ENCODE assay signal across 8 cellular contexts in the genomic region with DNA sequence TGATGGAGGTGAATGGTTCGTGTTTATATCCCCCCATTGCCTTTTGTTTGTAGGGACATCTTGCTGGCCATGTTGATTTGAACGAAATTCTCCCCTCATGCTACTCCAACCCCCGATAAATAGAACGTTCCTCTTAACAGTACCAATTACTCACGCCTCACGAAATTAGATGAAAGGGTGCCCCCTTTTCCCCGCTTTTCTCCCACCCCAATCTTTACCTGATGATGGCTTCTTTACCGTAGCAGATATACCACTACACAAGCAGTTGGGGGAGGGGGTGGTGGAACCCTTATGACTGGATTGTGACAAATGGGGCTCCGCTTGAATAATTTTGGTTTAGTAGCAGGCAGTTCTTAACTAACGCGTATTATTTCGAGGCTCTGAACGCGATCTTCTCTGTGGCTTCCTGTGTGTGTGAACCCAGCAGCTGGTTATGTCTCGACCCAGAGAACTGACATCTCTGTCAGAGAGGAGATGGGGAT. TPM values are rescaled to one million over a fixed set of nuclear protein-coding genes. Genes with fewer than 3 reads are reported as not detected.
DNase-seq lines count a peak whose midpoint lies in the region; ATAC-seq and TF ChIP-seq lines count a peak whose summit lies in the region.

No MANE protein-coding gene starts in this region.

- no peak for TF ChIP-seq CTCF in mucosa of descending colon (IDR thresholded peaks at IDR 0.05)

- peak overlapping the region; percentile 98 for H3K4me3 Mint-ChIP-seq in activated CD4-positive, alpha-beta memory T cell treated with anti-CD3 and anti-CD28 coated beads for 36 hours
- H3K4me3 Mint-ChIP-seq in effector memory CD8-positive, alpha-beta T cell = peak overlapping the region; percentile 91 to 92

- in situ Hi-C loops in G401 (cut with HindIII; ENCODE audit: low sequenced_read_pairs) (no loop called here), HAP-1 (cut with MboI; ENCODE audit: low sequenced_read_pairs) (no loop called here)

- no peaks in the 10 kb centered on the region for H3K27me3 ChIP-seq in HAP-1 (ENCODE audit: low read depth)

- H3K4me3 ChIP-seq in HAP-1 (peak overlapping the region; percentile 83), mucosa of descending colon (peak overlapping the region; percentile 4)

- H3K36me3 Mint-ChIP-seq in activated CD4-positive, alpha-beta memory T cell treated with anti-CD3 and anti-CD28 coated beads for 36 hours = peaks cover 5% of the 10 kb centered on the region
- peaks cover 28% of the 10 kb centered on the region for H3K36me3 Mint-ChIP-seq in effector memory CD8-positive, alpha-beta T cell (ENCODE audit: insufficient read depth)

- H3K27ac Mint-ChIP-seq in activated CD4-positive, alpha-beta memory T cell treated with anti-CD3 and anti-CD28 coated beads for 36 hours = peak overlapping the region; percentile 92
- H3K27ac Mint-ChIP-seq in effector memory CD8-positive, alpha-beta T cell = peak overlapping the region; percentile 83 to 90

- H3K27me3 Mint-ChIP-seq in activated CD4-positive, alpha-beta memory T cell treated with anti-CD3 and anti-CD28 coated beads for 36 hours = peaks cover 7% of the 10 kb centered on the region
- H3K27me3 Mint-ChIP-seq in effector memory CD8-positive, alpha-beta T cell = peaks cover 0 to 9% of the 10 kb centered on the region in 2 donors

- peaks cover 41% of the 10 kb centered on the region for H3K4me1 ChIP-seq in HAP-1
- peaks cover 6% of the 10 kb centered on the region for H3K4me1 ChIP-seq in mucosa of descending colon (ENCODE audit: low read depth)

- POLR2A ChIA-PET in activated CD4-positive, alpha-beta memory T cell treated with anti-CD3 and anti-CD28 coated beads for 36 hours (lab: Charles Lee) = interaction anchor here (1.2 to 1.8 kb wide), 4 partner anchors 27 to 222 kb away, joined by 4 to 13 read pairs (median 7); partner anchors contain the start of genes CLN6 and FEM1B

- peak; percentile 25 for DNase-seq in G401 (ENCODE audit: low spot score)
- peak; percentile 61 to 63 for DNase-seq in HAP-1 (ENCODE audit: low spot score in 2 of 2)
- peak; percentile 17 for DNase-seq in NCI-H2171 (lab: John Stamatoyannopoulos, UW)
- DNase-seq in activated CD4-positive, alpha-beta memory T cell treated with anti-CD3 and anti-CD28 coated beads for 36 hours = peak; percentile 85
- DNase-seq in effector memory CD8-positive, alpha-beta T cell = peak; percentile 45 to 60 (median 51)
- peak in 1 of 3 donors; percentile 60 for DNase-seq in mucosa of descending colon
- peak; percentile 42 for DNase-seq in stimulated activated CD8-positive, alpha-beta memory T cell treated with anti-CD3 and anti-CD28 coated beads, Interleukin-4, amount 100 ng/mL, for 24 hours (ENCODE audit: low read depth)
- DNase-seq in mesenteric fat pad (ENCODE audit: low spot score) = no peak

- H3K9me3 ChIP-seq in HAP-1 (no peaks in the 10 kb centered on the region), mucosa of descending colon (no peaks in the 10 kb centered on the region)

- intact Hi-C loops in activated CD4-positive, alpha-beta memory T cell treated with anti-CD3 and anti-CD28 coated beads for 36 hours (cut with micrococcal nuclease) = loop anchor here (2.0 to 10.0 kb wide), 2 partner anchors 214 to 530 kb away; partner anchors contain the start of genes C15orf61 and RNU6-1
- intact Hi-C loops in mucosa of descending colon (cut with DNase I, micrococcal nuclease) = loop anchor here in 1 of 2 donors (10.0 kb wide), 1 partner anchor 190 kb away; no protein-coding TSS in a partner anchor

- CTCF ChIA-PET in activated CD4-positive, alpha-beta memory T cell treated with anti-CD3 and anti-CD28 coated beads for 36 hours (lab: Charles Lee) = interaction anchor here (1.3 to 2.0 kb wide), 3 partner anchors 58 to 191 kb away, joined by 6 to 7 read pairs (median 7); no protein-coding TSS in a partner anchor

- H3K4me1 Mint-ChIP-seq in activated CD4-positive, alpha-beta memory T cell treated with anti-CD3 and anti-CD28 coated beads for 36 hours (ENCODE audit: low read depth) = peaks cover 55% of the 10 kb centered on the region
- H3K4me1 Mint-ChIP-seq in effector memory CD8-positive, alpha-beta T cell (ENCODE audit: low read depth in 2 of 2) = peaks cover 28 to 45% of the 10 kb centered on the region in 2 donors

- peak; percentile 57 for ATAC-seq in effector memory CD8-positive, alpha-beta T cell (replicated peaks)
- peak; percentile 27 for ATAC-seq in mucosa of descending colon

- H3K36me3 ChIP-seq in HAP-1 (replicated peaks) (no peaks in the 10 kb centered on the region), mucosa of descending colon (ENCODE audit: low read depth) (no peaks in the 10 kb centered on the region)

- no peaks in the 10 kb centered on the region for H3K9me3 Mint-ChIP-seq in activated CD4-positive, alpha-beta memory T cell treated with anti-CD3 and anti-CD28 coated beads for 36 hours
- no peaks in the 10 kb centered on the region for H3K9me3 Mint-ChIP-seq in effector memory CD8-positive, alpha-beta T cell

RNA-seq across cellular contexts. Expression of gene PIAS1, which starts 1.1 kb away (rescaled TPM):
- total RNA-seq in G401 (2014; rRNA removed; shearing (Covaris generic)) = 9.8 and 44.8 TPM in 2 replicates
- 10 to 100 TPM; 29.4 to 30.9 TPM for total RNA-seq in activated CD4-positive, alpha-beta memory T cell treated with anti-CD3 and anti-CD28 coated beads for 36 hours
- total RNA-seq in mucosa of descending colon (10 to 100 TPM; 35.4 to 59.3 (median 37.7) TPM), mesenteric fat pad (37.3 TPM)
